In genomic region chr4:106194801-106195200, GRCh38 we compare ENCODE assay signal across 18 cellular contexts.
"Had no signal": no experiment of that assay in that cellular context is flagged by ENCODE, and none has a peak within 500 bp of the region (broad histone marks: within the 10 kb centered on the region; RNA-seq: fewer than 3 reads in every experiment).

No MANE protein-coding gene starts in this region.

- H3K27me3 ChIP-seq: dorsolateral prefrontal cortex, gastroesophageal sphincter, sigmoid colon, testis, tibial nerve had no signal

- H3K27ac ChIP-seq: dorsolateral prefrontal cortex, gastroesophageal sphincter, sigmoid colon, skin epidermis, testis, tibial nerve had no signal

- H3K4me1 ChIP-seq: gastroesophageal sphincter, sigmoid colon, testis, tibial nerve had no signal

- DNase-seq: cortex of kidney; dorsolateral prefrontal cortex; effector CD8-positive, alpha-beta T cell; foreskin fibroblast; glutamatergic neuron; immature natural killer cell; natural killer cell; posterior cingulate gyrus; sigmoid colon; stimulated activated CD4-positive, alpha-beta T cell treated with anti-CD3 and anti-CD28 coated beads, Interleukin-2, amount 100 ng/mL, for 24 hours; stimulated activated CD4-positive, alpha-beta T cell treated with anti-CD3 and anti-CD28 coated beads, Interleukin-4, amount 100 ng/mL, for 4 hours; stimulated activated naive B cell treated with anti-CD40 and anti-IgM and Interleukin-4, amounts not matched to agents 10 μg/mL and 1 μg/mL and 100 μg/mL, for 72 hours; stimulated activated naive CD8-positive, alpha-beta T cell treated with anti-CD3 and anti-CD28 coated beads, Interleukin-15, amount 100 ng/mL, for 72 hours; testis had no signal

- ATAC-seq: esophagus mucosa; gastroesophageal sphincter; natural killer cell; stimulated activated naive B cell treated with anti-CD40 and anti-IgM and Interleukin-4, amounts not matched to agents 10 μg/mL and 1 μg/mL and 100 μg/mL, for 72 hours; stimulated activated naive CD8-positive, alpha-beta T cell treated with anti-CD3 and anti-CD28 coated beads, Interleukin-15, amount 100 ng/mL, for 72 hours had no signal

- H3K4me3 ChIP-seq: dorsolateral prefrontal cortex, gastroesophageal sphincter, sigmoid colon, skin epidermis, testis, tibial nerve had no signal

- H3K9me3 ChIP-seq: gastroesophageal sphincter, sigmoid colon, testis, tibial nerve had no signal
